ENCODE assay signal across 19 cellular contexts in the genomic region with DNA sequence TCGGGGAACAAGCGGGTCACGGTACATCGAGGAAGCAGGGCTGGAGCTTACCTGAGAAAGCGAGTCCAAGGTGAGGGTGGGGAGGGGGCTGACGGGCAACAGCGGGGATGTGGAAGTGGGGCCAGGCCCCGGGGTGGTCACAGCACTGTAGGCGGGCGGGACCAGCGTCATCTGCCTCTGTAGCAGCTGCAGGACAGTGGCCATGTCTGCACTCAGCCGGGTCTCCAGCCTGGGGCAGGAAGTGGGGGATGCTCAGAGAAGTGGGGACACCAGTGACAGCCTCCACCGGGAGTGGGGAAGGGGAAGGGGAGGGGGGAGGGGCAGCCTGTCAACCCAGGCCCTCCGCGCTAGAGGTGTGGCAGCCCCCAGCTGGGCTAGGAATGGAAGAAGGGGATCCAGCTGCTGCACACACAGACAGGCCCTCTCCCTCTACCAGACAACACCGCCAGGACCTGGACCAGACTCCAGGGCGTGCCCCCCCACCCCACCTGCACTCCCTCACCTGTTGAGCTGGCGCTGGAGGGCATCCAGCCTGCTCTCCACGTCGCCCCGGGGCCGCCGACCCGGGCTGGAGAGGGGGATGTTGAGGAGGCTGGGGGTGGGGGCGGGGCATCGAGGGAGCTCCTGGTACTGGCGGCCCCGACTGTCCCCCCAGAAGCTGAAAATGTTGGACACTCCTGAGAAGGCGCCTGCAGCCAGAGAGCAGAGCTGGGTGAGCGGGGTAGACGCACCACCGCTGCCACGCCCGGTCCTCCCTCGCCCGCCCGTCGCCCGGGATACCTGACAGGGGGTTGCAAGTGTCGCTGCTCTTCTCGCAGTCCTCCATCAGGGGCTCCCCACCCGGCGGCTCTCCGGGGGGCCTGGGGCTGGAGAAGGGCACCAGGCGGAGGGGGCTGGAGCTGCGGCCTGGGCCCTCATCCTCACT. TPM values are rescaled to one million over a fixed set of nuclear protein-coding genes. Genes with fewer than 3 reads are reported as not detected.
DNase-seq lines count a peak whose midpoint lies in the region; ATAC-seq and TF ChIP-seq lines count a peak whose summit lies in the region.
"Had no signal": no experiment of that assay in that cellular context is flagged by ENCODE, and none has a peak within 500 bp of the region (broad histone marks: within the 10 kb centered on the region; RNA-seq: fewer than 3 reads in every experiment).

No MANE protein-coding gene starts in this region.

- H3K27me3 ChIP-seq in stomach smooth muscle (ENCODE audit: control insufficient read depth in 1 of 2, insufficient read depth in 2 of 2, low read length in 2 of 2) = no peaks in the 10 kb centered on the region
- no peaks in the 10 kb centered on the region for H3K27me3 ChIP-seq in uterus

- intact Hi-C loops in left colon (cut with DNase I, micrococcal nuclease) (no loop called here), uterus (cut with DNase I; ENCODE audit: low total_unique reads) (no loop called here)

- no peaks in the 10 kb centered on the region for H3K9me3 Mint-ChIP-seq in activated T-cell treated with anti-CD3 and anti-CD28 coated beads, Interleukin-2, amount 50 U/mL, for 24 hours
- H3K9me3 Mint-ChIP-seq in chondrocyte (ENCODE audit: low read depth) = no peaks in the 10 kb centered on the region
- H3K9me3 Mint-ChIP-seq: activated naive CD4-positive, alpha-beta T cell treated with anti-CD3 and anti-CD28 coated beads, Interleukin-2, amount 50 U/mL, for 24 hours; CD8-positive, alpha-beta T cell had no signal

- H3K9ac ChIP-seq in stomach smooth muscle (ENCODE audit: low read length in 2 of 2) = no peak overlapping the region
- H3K9ac ChIP-seq: parathyroid adenoma had no signal

- H3K9me3 ChIP-seq in stomach smooth muscle (ENCODE audit: control insufficient read depth in 2 of 2, low read length in 2 of 2) = no peaks in the 10 kb centered on the region
- no peaks in the 10 kb centered on the region for H3K9me3 ChIP-seq in uterus
- H3K9me3 ChIP-seq: breast epithelium, mucosa of descending colon had no signal

- TF ChIP-seq CTCF in chondrocyte (IDR thresholded peaks at IDR 0.05) = no peak
- no peak for TF ChIP-seq CTCF in uterus (IDR thresholded peaks at IDR 0.05)

- ATAC-seq in left colon (peak; percentile 31), GM18520 (IDR thresholded peaks at IDR 0.05; ENCODE audit: unreplicated experiment) (no peak)
- ATAC-seq: activated CD8-positive, alpha-beta T cell treated with anti-CD3 and anti-CD28 coated beads, Interleukin-2, amount 10 ng/mL, durations not matched to agents 7 days and 5 days; CD8-positive, alpha-beta T cell; mucosa of descending colon had no signal

- H3K4me3 Mint-ChIP-seq in activated T-cell treated with anti-CD3 and anti-CD28 coated beads, Interleukin-2, amount 50 U/mL, for 24 hours = no peak overlapping the region
- H3K4me3 Mint-ChIP-seq in chondrocyte (ENCODE audit: unreplicated experiment) = no peak overlapping the region
- H3K4me3 Mint-ChIP-seq: activated CD8-positive, alpha-beta T cell treated with anti-CD3 and anti-CD28 coated beads, Interleukin-2, amount 10 ng/mL, durations not matched to agents 7 days and 5 days; activated naive CD4-positive, alpha-beta T cell treated with anti-CD3 and anti-CD28 coated beads, Interleukin-2, amount 50 U/mL, for 24 hours; CD8-positive, alpha-beta T cell had no signal

- no peak overlapping the region for H3K4me3 ChIP-seq in stomach smooth muscle (ENCODE audit: low read length in 2 of 2)
- H3K4me3 ChIP-seq in uterus = no peak overlapping the region
- H3K4me3 ChIP-seq: breast epithelium, mucosa of descending colon had no signal

- peak; percentile 23 for DNase-seq in activated T-cell treated with anti-CD3 and anti-CD28 coated beads, Interleukin-2, amount 50 U/mL, for 24 hours
- no peak for DNase-seq in activated T-cell treated with anti-CD3 and anti-CD28 coated beads, Interleukin-2, amount 50 U/mL, for 48 hours
- DNase-seq in chondrocyte (ENCODE audit: low spot score) (peak; percentile 86), left colon (peak in 1 of 2 donors; percentile 4), uterus (no peak), NOMO-1 treated with dmso at 0.1 percent for 144 hours (lab: John Stamatoyannopoulos, UW; ENCODE audit: unreplicated experiment) (no peak)
- DNase-seq: activated CD8-positive, alpha-beta T cell treated with anti-CD3 and anti-CD28 coated beads, Interleukin-2, amount 10 ng/mL, durations not matched to agents 7 days and 5 days; CD8-positive, alpha-beta T cell; DND-41; effector CD4-positive, alpha-beta T cell; NCI-H187 treated with DMSO at 0.1 percent for 48 hours; NCI-H526 treated with DMSO at 0.1 percent for 48 hours had no signal

- H3K36me3 ChIP-seq in stomach smooth muscle (ENCODE audit: control insufficient read depth in 2 of 2, insufficient read depth in 2 of 2, low read length in 2 of 2) = peaks cover 14 to 28% of the 10 kb centered on the region in 2 donors
- no peaks in the 10 kb centered on the region for H3K36me3 ChIP-seq in uterus
- H3K36me3 ChIP-seq: breast epithelium had no signal

- peaks cover 12% of the 10 kb centered on the region for H3K27me3 Mint-ChIP-seq in activated T-cell treated with anti-CD3 and anti-CD28 coated beads, Interleukin-2, amount 50 U/mL, for 24 hours
- H3K27me3 Mint-ChIP-seq in chondrocyte (ENCODE audit: low read depth) = no peaks in the 10 kb centered on the region
- H3K27me3 Mint-ChIP-seq: activated naive CD4-positive, alpha-beta T cell treated with anti-CD3 and anti-CD28 coated beads, Interleukin-2, amount 50 U/mL, for 24 hours had no signal

- peaks cover 12% of the 10 kb centered on the region for H3K4me1 Mint-ChIP-seq in activated T-cell treated with anti-CD3 and anti-CD28 coated beads, Interleukin-2, amount 50 U/mL, for 24 hours (ENCODE audit: low read depth)
- peaks cover 10% of the 10 kb centered on the region for H3K4me1 Mint-ChIP-seq in chondrocyte (ENCODE audit: low read depth)

- no peak for TF ChIP-seq POLR2A in uterus (IDR thresholded peaks at IDR 0.05)

- peak overlapping the region; percentile 96 for H3K27ac ChIP-seq in stomach smooth muscle (ENCODE audit: low read length)
- H3K27ac ChIP-seq in uterus = no peak overlapping the region
- H3K27ac ChIP-seq: breast epithelium had no signal

- no peaks in the 10 kb centered on the region for H3K36me3 Mint-ChIP-seq in activated T-cell treated with anti-CD3 and anti-CD28 coated beads, Interleukin-2, amount 50 U/mL, for 24 hours (ENCODE audit: low read depth)
- H3K36me3 Mint-ChIP-seq in chondrocyte (ENCODE audit: low read depth) = no peaks in the 10 kb centered on the region
- H3K36me3 Mint-ChIP-seq: activated naive CD4-positive, alpha-beta T cell treated with anti-CD3 and anti-CD28 coated beads, Interleukin-2, amount 50 U/mL, for 24 hours; CD8-positive, alpha-beta T cell had no signal

- peaks cover 51% of the 10 kb centered on the region for H3K4me1 ChIP-seq in stomach smooth muscle (ENCODE audit: control insufficient read depth, insufficient read depth, low read length)
- no peaks in the 10 kb centered on the region for H3K4me1 ChIP-seq in uterus
- H3K4me1 ChIP-seq: breast epithelium had no signal

- no peak overlapping the region for H3K27ac Mint-ChIP-seq in activated T-cell treated with anti-CD3 and anti-CD28 coated beads, Interleukin-2, amount 50 U/mL, for 24 hours
- H3K27ac Mint-ChIP-seq in chondrocyte (ENCODE audit: unreplicated experiment) = no peak overlapping the region
- H3K27ac Mint-ChIP-seq: activated CD8-positive, alpha-beta T cell treated with anti-CD3 and anti-CD28 coated beads, Interleukin-2, amount 10 ng/mL, durations not matched to agents 7 days and 5 days; activated naive CD4-positive, alpha-beta T cell treated with anti-CD3 and anti-CD28 coated beads, Interleukin-2, amount 50 U/mL, for 24 hours; CD8-positive, alpha-beta T cell had no signal

RNA-seq across cellular contexts. Expression of a gene that starts 31.0 kb away (rescaled TPM):
- 0.19 to 0.33 TPM (median 0.30 TPM) in 3 replicates for total RNA-seq in chondrocyte
- total RNA-seq in left colon = 10 to 100 TPM in 1 of 2 donors, under 1 TPM in 1; 0.92 to 10.4 TPM
- total RNA-seq in uterus = 10 to 100 TPM in 3 of 4 donors, 1 to 10 TPM in 1; 9.1 to 51.0 (median 22.8) TPM
- total RNA-seq: activated CD8-positive, alpha-beta T cell treated with anti-CD3 and anti-CD28 coated beads, Interleukin-2, amount 10 ng/mL, durations not matched to agents 7 days and 5 days had no signal

RNA-seq across cellular contexts. Expression of a gene that starts 43.7 kb away (rescaled TPM):
- total RNA-seq in chondrocyte (not detected in 3 replicates), left colon (1 to 10 TPM; 2.7 to 5.4 TPM), uterus (10 to 100 TPM in 2 of 4 donors, 1 to 10 TPM in 2; 6.6 to 50.1 (median 15.8) TPM)
- total RNA-seq: LHCN-M2 had no signal

Comparison
In these comparisons a context has a peak if more than half of its experiments do, and no peak if none do; other contexts are left out.
1. DNase-seq: peak in activated T-cell treated with anti-CD3 and anti-CD28 coated beads, Interleukin-2, amount 50 U/mL, for 24 hours (single experiment) and chondrocyte (single experiment); none in activated T-cell treated with anti-CD3 and anti-CD28 coated beads, Interleukin-2, amount 50 U/mL, for 48 hours (0 of 2), uterus (0 of 2) and NOMO-1 treated with dmso at 0.1 percent for 144 hours (single experiment).